In genomic region chr22:20079745-20080444, GRCh38 we compare ENCODE assay signal across 1 cellular context.
TF ChIP-seq lines count a peak whose summit lies in the region.

DGCR8 (plus strand) TSS chr22:20080241; CDS start chr22:20085964, 5,723 bp downstream.

TF ChIP-seq in GM12878, 131 proteins besides CTCF, POLR2A, EP300 and RAD21 (continued from another document):
- peak; percentile 35 for TF ChIP-seq E2F8 (IDR thresholded peaks at IDR 0.05; ENCODE audit: low read depth, partially characterized antibody)
- 0 out of 2 replicates have a peak, but pooled peaks have one; percentile 34 for TF ChIP-seq SMAD5 (IDR thresholded peaks at IDR 0.05; ENCODE audit: low read depth)
- TF ChIP-seq RAD51 (IDR thresholded peaks at IDR 0.05) = no peak
- TF ChIP-seq SREBF1 (IDR thresholded peaks at IDR 0.05; ENCODE audit: low read length) = no peak
- TF ChIP-seq RB1 (IDR thresholded peaks at IDR 0.05; ENCODE audit: borderline replicate concordance) = peak; percentile 86; the same call in 1 of the 2 replicates
- 0 out of 2 replicates have a peak, but pooled peaks have one; percentile 59 for TF ChIP-seq ASH2L (IDR thresholded peaks at IDR 0.05; ENCODE audit: borderline replicate concordance, low read depth)
- no peak for TF ChIP-seq ATF2 (IDR thresholded peaks at IDR 0.05; ENCODE audit: low read length)
- TF ChIP-seq DPF2 (IDR thresholded peaks at IDR 0.05) = peak; percentile 54; the same call in 1 of the 2 replicates
